Comparison of ENCODE assay signal across 1 cellular context in genomic region chr11:199782-200181, GRCh38.
TF ChIP-seq lines count a peak whose summit lies in the region.

No MANE protein-coding gene starts in this region.

TF ChIP-seq in IMR-90, 13 proteins besides CTCF, POLR2A, EP300 and RAD21:
- TF ChIP-seq BHLHE40 (IDR thresholded peaks at IDR 0.05; ENCODE audit: low read depth, low read length) (no peak), CHD1 (IDR thresholded peaks at IDR 0.05; ENCODE audit: low read depth, low read length) (no peak), MAZ (IDR thresholded peaks at IDR 0.05; ENCODE audit: borderline replicate concordance, low read depth, low read length) (no peak), SMC3 (IDR thresholded peaks at IDR 0.05; ENCODE audit: low read depth, low read length) (no peak), ELK1 (IDR thresholded peaks at IDR 0.05; ENCODE audit: borderline replicate concordance, low read depth, low read length) (no peak), NFE2L2 (IDR thresholded peaks at IDR 0.05; ENCODE audit: low read depth, low read length) (no peak), FOS (IDR thresholded peaks at IDR 0.05; ENCODE audit: low read depth, low read length) (no peak), RFX5 (IDR thresholded peaks at IDR 0.05; ENCODE audit: low read depth, low read length) (no peak), CEBPB (IDR thresholded peaks at IDR 0.05; ENCODE audit: low read depth, low read length) (no peak), MXI1 (IDR thresholded peaks at IDR 0.05; ENCODE audit: borderline replicate concordance, low read depth, low read length) (no peak), MAFK (IDR thresholded peaks at IDR 0.05; ENCODE audit: low read depth, low read length) (no peak), USF2 (IDR thresholded peaks at IDR 0.05; ENCODE audit: low read depth, low read length) (no peak), RCOR1 (IDR thresholded peaks at IDR 0.05; ENCODE audit: insufficient replicate concordance, low read length) (no peak)
